18 cellular contexts compared by ENCODE assay signal in the genomic region with DNA sequence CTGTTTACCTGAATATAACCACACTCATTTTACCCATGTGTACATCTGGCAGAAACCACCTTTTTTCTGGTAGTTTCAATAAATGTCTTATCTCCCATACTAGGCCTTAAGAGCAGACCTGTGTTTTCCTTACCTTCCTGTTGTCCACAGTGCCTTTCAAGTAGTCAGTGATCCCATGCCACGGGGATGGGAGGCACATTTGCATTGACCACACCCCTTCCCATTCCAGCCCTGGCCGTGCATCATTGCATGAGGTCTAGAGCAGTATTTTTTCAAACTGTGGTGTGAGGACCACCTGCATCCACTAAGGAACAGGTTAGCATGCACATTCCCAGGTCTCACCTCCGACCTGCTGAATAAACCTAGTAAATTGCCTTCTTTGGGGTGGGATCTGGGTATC.
DNase-seq lines count a peak whose midpoint lies in the region; ATAC-seq and TF ChIP-seq lines count a peak whose summit lies in the region.
"Had no signal": no experiment of that assay in that cellular context is flagged by ENCODE, and none has a peak within 500 bp of the region (broad histone marks: within the 10 kb centered on the region; RNA-seq: fewer than 3 reads in every experiment).

No MANE protein-coding gene starts in this region.

- H2AFZ ChIP-seq in IMR-90 (replicated peaks; ENCODE audit: low read length, poor library complexity) = no peak overlapping the region

- no peak overlapping the region for H4K8ac ChIP-seq in IMR-90 (ENCODE audit: low read depth in 2 of 2, low read length in 2 of 2)

- H3K4me2 ChIP-seq in IMR-90 (ENCODE audit: low read depth, low read length) = no peak overlapping the region
- H3K4me2 ChIP-seq: BLaER1 had no signal

- dilution Hi-C loops in IMR-90 (cut with HindIII; ENCODE audit: low sequenced_read_pairs, unreplicated experiment) = no loop called here

- H3K36me3 ChIP-seq in IMR-90 (ENCODE audit: control insufficient read depth, insufficient read depth, low read length) = no peaks in the 10 kb centered on the region
- no peaks in the 10 kb centered on the region for H3K36me3 ChIP-seq in endodermal cell (ENCODE audit: control insufficient read depth, insufficient read depth, low read length)

- H3K36me3 Mint-ChIP-seq in endodermal cell (ENCODE audit: low read depth) = no peaks in the 10 kb centered on the region

- H2BK20ac ChIP-seq in IMR-90 (ENCODE audit: low read depth, low read length) = no peak overlapping the region

- H2AK5ac ChIP-seq in IMR-90 (ENCODE audit: low read depth, low read length) = peak overlapping the region; percentile 20; the same call in 1 of the 2 replicates

- no peak overlapping the region for H3K27ac Mint-ChIP-seq in endodermal cell

- no peak for TF ChIP-seq RAD21 in IMR-90 (IDR thresholded peaks at IDR 0.05; ENCODE audit: low read length)

- no peak for TF ChIP-seq POLR2A in IMR-90 (IDR thresholded peaks at IDR 0.05; ENCODE audit: low read depth, low read length)
- TF ChIP-seq POLR2A in lower leg skin (IDR thresholded peaks at IDR 0.05) = no peak

- DNase-seq in ELF-1 (ENCODE audit: low read depth, low spot score) = peak; percentile 6
- DNase-seq in IMR-90 = no peak
- peak; percentile 54 for DNase-seq in endodermal cell
- peak; percentile 31 for DNase-seq in iPS-NIHi7 (ENCODE audit: extremely low spot score)
- DNase-seq in NCI-H187 treated with DMSO at 0.1 percent for 48 hours (lab: John Stamatoyannopoulos, UW) = no peak
- DNase-seq in ureter (ENCODE audit: low spot score) = no peak
- no peak for DNase-seq in SK-N-DZ (ENCODE audit: low spot score)
- DNase-seq in lower leg skin (ENCODE audit: low spot score in 2 of 2) = no peak
- DNase-seq: 8988T; CD4-positive, alpha-beta memory T cell; DMS153; DMS79; GF-D8; HCEC 1CT had no signal

- POLR2A ChIA-PET in IMR-90 (lab: Charles Lee; ENCODE audit: unreplicated experiment) = no interaction called here

- H3K9me1 ChIP-seq in IMR-90 (ENCODE audit: insufficient read depth, low read length) = peaks cover 11% of the 10 kb centered on the region; the same call in 1 of the 2 replicates

- ATAC-seq in IMR-90 (ENCODE audit: low read depth) = no peak

- H2BK15ac ChIP-seq in IMR-90 (ENCODE audit: low read depth, low read length) = peak overlapping the region; percentile 71; the same call in 2 of the 3 replicates

- no peak overlapping the region for H3K23ac ChIP-seq in IMR-90 (ENCODE audit: low read depth, low read length)

- no peak overlapping the region for H2AK9ac ChIP-seq in IMR-90 (replicated peaks; ENCODE audit: low read depth, low read length, poor library complexity)

- TF ChIP-seq CTCF in IMR-90 (conservative IDR thresholded peaks at IDR 0.05; ENCODE audit: low read depth, low read length) = no peak
- no peak for TF ChIP-seq CTCF in endodermal cell (conservative IDR thresholded peaks at IDR 0.05)
- no peak for TF ChIP-seq CTCF in lower leg skin (IDR thresholded peaks at IDR 0.05)

- no peak overlapping the region for H3K4me3 Mint-ChIP-seq in endodermal cell
- H3K4me3 Mint-ChIP-seq: CD14-positive monocyte; CD4-positive, alpha-beta memory T cell; IgD-negative memory B cell had no signal

- H4K91ac ChIP-seq in IMR-90 (ENCODE audit: insufficient read depth, low read depth, low read length) = no peak overlapping the region

- H4K20me1 ChIP-seq in IMR-90 (ENCODE audit: insufficient read depth, low read length) = no peaks in the 10 kb centered on the region
- H4K20me1 ChIP-seq: BLaER1 had no signal

- H3K4ac ChIP-seq in IMR-90 (ENCODE audit: low read depth, low read length) = peak overlapping the region; percentile 29; the same call in 1 of the 2 replicates

- H3K9ac ChIP-seq in IMR-90 (ENCODE audit: low read depth, low read length) = no peak overlapping the region
- no peak overlapping the region for H3K9ac ChIP-seq in endodermal cell (ENCODE audit: extremely low read depth, low read length, poor library complexity, severe bottlenecking)
- H3K9ac ChIP-seq: BLaER1 had no signal

- in situ Hi-C loops in IMR-90 (cut with MboI; ENCODE audit: low sequenced_read_pairs) = no loop called here

- no TSS peak for BruUV-seq in IMR-90 (replicated peaks; lab: Mats Ljungman, UMichigan)

- H3K27me3 ChIP-seq in IMR-90 (ENCODE audit: control insufficient read depth, insufficient read depth, low read length) (no peaks in the 10 kb centered on the region), endodermal cell (ENCODE audit: control insufficient read depth, insufficient read depth, low read length, poor library complexity, severe bottlenecking) (no peaks in the 10 kb centered on the region)
- H3K27me3 ChIP-seq: BLaER1 had no signal

- CTCF ChIA-PET in IMR-90 (lab: Yijun Ruan, JAX) = no interaction called here

- 0 out of 2 replicates have a peak overlapping the region, but pooled peaks have one; percentile 29 for H2BK120ac ChIP-seq in IMR-90 (ENCODE audit: low read depth, low read length)

- H3K56ac ChIP-seq in IMR-90 (ENCODE audit: extremely low read depth, insufficient read depth, low read length) = no peak overlapping the region

- intact Hi-C loops in IMR-90 (cut with micrococcal nuclease) = loop anchor here (5.0 to 10.0 kb wide), 2 partner anchors 270 to 473 kb away; no protein-coding TSS in a partner anchor
- intact Hi-C loops in lower leg skin (cut with DNase I; ENCODE audit: low total_unique reads) = no loop called here

- peaks cover 18% of the 10 kb centered on the region for H3K4me1 ChIP-seq in IMR-90 (ENCODE audit: control insufficient read depth, insufficient read depth, low read length)
- H3K4me1 ChIP-seq in endodermal cell (ENCODE audit: control insufficient read depth, insufficient read depth, low read length) = no peaks in the 10 kb centered on the region

- no CpG with 5 or more reads among the region's 3 CpGs for WGBS in IMR-90 (ENCODE audit: extremely low coverage in 2 of 2, insufficient read length in 1 of 2), 2 experiments
- WGBS in endodermal cell (ENCODE audit: insufficient coverage in 1 of 2, insufficient read length in 1 of 2), 2 experiments = 40 to 75% methylated on average over 1 to 3 of the region's 3 CpGs
- 89 to 97% methylated on average over 3 of the region's 3 CpGs for WGBS in lower leg skin, 2 donors

- no peak overlapping the region; the same call in 1 of the 2 replicates for H4K5ac ChIP-seq in IMR-90 (ENCODE audit: low read depth, low read length)

- no peaks in the 10 kb centered on the region for H3K9me3 Mint-ChIP-seq in endodermal cell
- H3K9me3 Mint-ChIP-seq: CD14-positive monocyte; CD4-positive, alpha-beta memory T cell; IgD-negative memory B cell had no signal

- H3K4me1 Mint-ChIP-seq in endodermal cell = peaks cover 7% of the 10 kb centered on the region
- H3K4me1 Mint-ChIP-seq: IgD-negative memory B cell had no signal

- peaks cover 0 to 6% of the 10 kb centered on the region in 2 experiments; a peak in 1 of 4 replicates for H3K79me1 ChIP-seq in IMR-90 (ENCODE audit: low read depth in 1 of 2, low read length in 2 of 2)

- H3K18ac ChIP-seq in IMR-90 (ENCODE audit: low read depth, low read length) = no peak overlapping the region; the same call in 1 of the 2 replicates

- no peaks in the 10 kb centered on the region for H3K27me3 Mint-ChIP-seq in endodermal cell (ENCODE audit: insufficient read depth)
- H3K27me3 Mint-ChIP-seq: CD4-positive, alpha-beta memory T cell; IgD-negative memory B cell had no signal

- H3K4me3 ChIP-seq in IMR-90 (ENCODE audit: insufficient read depth, low read depth, low read length) (no peak overlapping the region), endodermal cell (ENCODE audit: low read length) (no peak overlapping the region), lower leg skin (ENCODE audit: low read depth, poor library complexity, severe bottlenecking) (no peak overlapping the region)
- H3K4me3 ChIP-seq: BLaER1 had no signal

- H2BK5ac ChIP-seq in IMR-90 (ENCODE audit: low read depth, low read length, poor library complexity, severe bottlenecking) = no peak overlapping the region

- no peaks in the 10 kb centered on the region for H3K9me3 ChIP-seq in IMR-90 (ENCODE audit: control insufficient read depth, insufficient read depth, low read length)
- no peaks in the 10 kb centered on the region for H3K9me3 ChIP-seq in endodermal cell (ENCODE audit: control insufficient read depth, low read length)
- H3K9me3 ChIP-seq: BLaER1 had no signal

- H3K27ac ChIP-seq in IMR-90 (ENCODE audit: insufficient read depth, low read length) (no peak overlapping the region), endodermal cell (ENCODE audit: low read depth, low read length) (no peak overlapping the region)
- H3K27ac ChIP-seq: BLaER1, HL-60 had no signal

- no peak overlapping the region for H3K14ac ChIP-seq in IMR-90 (replicated peaks; ENCODE audit: low read depth, low read length)

TF ChIP-seq in IMR-90, 13 proteins besides CTCF, POLR2A, EP300 and RAD21:
- TF ChIP-seq FOS (IDR thresholded peaks at IDR 0.05; ENCODE audit: low read depth, low read length) = no peak
- no peak for TF ChIP-seq USF2 (IDR thresholded peaks at IDR 0.05; ENCODE audit: low read depth, low read length)
- no peak for TF ChIP-seq SMC3 (IDR thresholded peaks at IDR 0.05; ENCODE audit: low read depth, low read length)
- TF ChIP-seq NFE2L2 (IDR thresholded peaks at IDR 0.05; ENCODE audit: low read depth, low read length) = no peak
TF ChIP-seq in IMR-90: peak in this region for 0.

Comparison
In these comparisons a context has a peak if more than half of its experiments do, and no peak if none do; other contexts are left out.
1. DNase-seq: peak in ELF-1 (single experiment), endodermal cell (single experiment) and iPS-NIHi7 (single experiment); none in IMR-90 (single experiment), NCI-H187 treated with DMSO at 0.1 percent for 48 hours (single experiment), ureter (single experiment), SK-N-DZ (single experiment) and lower leg skin (0 of 2).